ENCODE assay signal across 8 cellular contexts in genomic region chr2:199865905-199866304, GRCh38.
"Had no signal": no experiment of that assay in that cellular context is flagged by ENCODE, and none has a peak within 500 bp of the region (broad histone marks: within the 10 kb centered on the region; RNA-seq: fewer than 3 reads in every experiment).

No MANE protein-coding gene starts in this region.

- DNase-seq: GDM1, GF-D8 had no signal

- FAIRE-seq: G401.6, GM12878, GM12891, GM12892, GM18507, GM19239 had no signal

- ATAC-seq: GM12878 had no signal

- H3K4me3 ChIP-seq: GM12878 had no signal
